Comparison of ENCODE assay signal across 10 cellular contexts in genomic region chr10:69057261-69057950, GRCh38. TPM values are rescaled to one million over a fixed set of nuclear protein-coding genes. Genes with fewer than 3 reads are reported as not detected.
DNase-seq lines count a peak whose midpoint lies in the region; ATAC-seq and TF ChIP-seq lines count a peak whose summit lies in the region.
"Had no signal": no experiment of that assay in that cellular context is flagged by ENCODE, and none has a peak within 500 bp of the region (broad histone marks: within the 10 kb centered on the region; RNA-seq: fewer than 3 reads in every experiment).

No MANE protein-coding gene starts in this region.

- H3K27me3 ChIP-seq in adrenal gland (no peaks in the 10 kb centered on the region), aorta (ENCODE audit: control insufficient read depth in 1 of 2, insufficient read depth in 2 of 2, low read length in 1 of 2) (no peaks in the 10 kb centered on the region), HAP-1 (ENCODE audit: low read depth) (no peaks in the 10 kb centered on the region)

- H3K4me3 ChIP-seq in adrenal gland (no peak overlapping the region), aorta (ENCODE audit: low read length in 2 of 2) (no peak overlapping the region), HAP-1 (no peak overlapping the region)
- H3K4me3 ChIP-seq: thoracic aorta had no signal

- no peaks in the 10 kb centered on the region for H3K36me3 ChIP-seq in adrenal gland (replicated peaks in 1 of 2)
- H3K36me3 ChIP-seq in aorta (ENCODE audit: control insufficient read depth in 1 of 2, insufficient read depth in 2 of 2, low read length in 1 of 2): no peaks in the 10 kb centered on the region
- no peaks in the 10 kb centered on the region for H3K36me3 ChIP-seq in HAP-1 (replicated peaks)
- H3K36me3 ChIP-seq: thoracic aorta had no signal

- intact Hi-C loops in adrenal gland (cut with DNase I) (no loop called here), aorta (cut with DNase I) (no loop called here)

- no peaks in the 10 kb centered on the region for H3K27me3 Mint-ChIP-seq in stimulated activated naive CD8-positive, alpha-beta T cell treated with anti-CD3 and anti-CD28 coated beads, Interleukin-15, Interleukin-2, amounts not matched to agents 100 ng/mL and 50 ng/mL, for 24 hours

- in situ Hi-C loops in HAP-1 (cut with MboI; ENCODE audit: low sequenced_read_pairs): no loop called here

- H3K36me3 Mint-ChIP-seq in stimulated activated naive CD8-positive, alpha-beta T cell treated with anti-CD3 and anti-CD28 coated beads, Interleukin-15, Interleukin-2, amounts not matched to agents 100 ng/mL and 50 ng/mL, for 24 hours (ENCODE audit: low read depth): no peaks in the 10 kb centered on the region

- H3K9me3 ChIP-seq in adrenal gland (replicated peaks in 1 of 3) (no peaks in the 10 kb centered on the region), aorta (ENCODE audit: control insufficient read depth, low read length) (no peaks in the 10 kb centered on the region), HAP-1 (no peaks in the 10 kb centered on the region)
- H3K9me3 ChIP-seq: thoracic aorta had no signal

- H3K9me3 Mint-ChIP-seq in stimulated activated naive CD8-positive, alpha-beta T cell treated with anti-CD3 and anti-CD28 coated beads, Interleukin-15, Interleukin-2, amounts not matched to agents 100 ng/mL and 50 ng/mL, for 24 hours: no peaks in the 10 kb centered on the region

- 63 to 80% (median 65%) methylated on average over 7 to 14 of the region's 14 CpGs for WGBS in adrenal gland, 4 donors
- WGBS in aorta, 2 donors: 62% methylated on average over 14 of the region's 14 CpGs

- TF ChIP-seq POLR2A in adrenal gland (IDR thresholded peaks at IDR 0.05): no peak

- peak overlapping the region; percentile 53 for H3K4me3 Mint-ChIP-seq in stimulated activated naive CD8-positive, alpha-beta T cell treated with anti-CD3 and anti-CD28 coated beads, Interleukin-15, Interleukin-2, amounts not matched to agents 100 ng/mL and 50 ng/mL, for 24 hours

- H3K4me1 Mint-ChIP-seq in stimulated activated naive CD8-positive, alpha-beta T cell treated with anti-CD3 and anti-CD28 coated beads, Interleukin-15, Interleukin-2, amounts not matched to agents 100 ng/mL and 50 ng/mL, for 24 hours (ENCODE audit: low read depth): peaks cover 75% of the 10 kb centered on the region

- no peak for DNase-seq in stimulated activated naive CD8-positive, alpha-beta T cell treated with anti-CD3 and anti-CD28 coated beads, Interleukin-15, Interleukin-2, amounts not matched to agents 100 U/mL and 50 U/mL, for 24 hours
- DNase-seq in adrenal gland (peak in 4 of 7 donors; percentile 42 to 66 (median 52)), lung microvascular endothelial cell (ENCODE audit: low read depth in 2 of 2) (peak; percentile 75 to 92), aorta (peak; percentile 76 to 80), NCI-H187 (lab: John Stamatoyannopoulos, UW) (no peak), DMS79 (lab: John Stamatoyannopoulos, UW) (no peak), HAP-1 (ENCODE audit: low spot score in 2 of 2) (no peak)
- DNase-seq: NCI-H82 had no signal

- H3K4me1 ChIP-seq in adrenal gland (replicated peaks in 1 of 2) (peaks cover 17 to 22% of the 10 kb centered on the region in 2 donors), aorta (ENCODE audit: control insufficient read depth in 1 of 2, insufficient read depth in 2 of 2, low read length in 2 of 2) (no peaks in the 10 kb centered on the region), HAP-1 (peaks cover 3% of the 10 kb centered on the region)

- ATAC-seq in stimulated activated naive CD8-positive, alpha-beta T cell treated with anti-CD3 and anti-CD28 coated beads, Interleukin-15, Interleukin-2, amounts not matched to agents 100 U/mL and 50 U/mL, for 24 hours: no peak
- no peak for ATAC-seq in aorta (ENCODE audit: low FRiP score)

- peak overlapping the region in 4 of 5 donors; percentile 4 to 80 (median 44) for H3K27ac ChIP-seq in adrenal gland
- no peak overlapping the region for H3K27ac ChIP-seq in aorta (ENCODE audit: low read depth in 1 of 2, low read length in 2 of 2)

- peak overlapping the region; percentile 87 for H3K27ac Mint-ChIP-seq in stimulated activated naive CD8-positive, alpha-beta T cell treated with anti-CD3 and anti-CD28 coated beads, Interleukin-15, Interleukin-2, amounts not matched to agents 100 ng/mL and 50 ng/mL, for 24 hours

- no peak for TF ChIP-seq CTCF in adrenal gland (IDR thresholded peaks at IDR 0.05)

RNA-seq across cellular contexts. Expression of gene SRGN, which starts 30.5 kb away (rescaled TPM):
- total RNA-seq in adrenal gland: 100 to 1,000 TPM in 5 of 8 donors, 10 to 100 TPM in 3; 43.4 to 156 (median 113) TPM
- 100 to 1,000 TPM in 1 of 3 donors, 10 to 100 TPM in 2; 31.6 to 125 (median 38.5) TPM for polyA plus RNA-seq in adrenal gland
- 227 and 408 TPM in 2 replicates for total RNA-seq in lung microvascular endothelial cell
- total RNA-seq in aorta: 100 to 1,000 TPM; 168 to 230 TPM
- 100 to 1,000 TPM; 121 to 176 TPM for polyA plus RNA-seq in aorta

Comparison
In these comparisons a context has a peak if more than half of its experiments do, and no peak if none do; other contexts are left out.
1. DNase-seq: peak in adrenal gland (4 of 7), lung microvascular endothelial cell (2 of 2) and aorta (2 of 2); none in stimulated activated naive CD8-positive, alpha-beta T cell treated with anti-CD3 and anti-CD28 coated beads, Interleukin-15, Interleukin-2, amounts not matched to agents 100 U/mL and 50 U/mL, for 24 hours (single experiment), NCI-H187 (0 of 2), DMS79 (single experiment) and HAP-1 (0 of 2).
2. H3K27ac ChIP-seq: peak in adrenal gland (4 of 5); none in aorta (0 of 2).